ENCODE assay signal across 24 cellular contexts in genomic region chr6:139416146-139416545, GRCh38. TPM values are rescaled to one million over a fixed set of nuclear protein-coding genes. Genes with fewer than 3 reads are reported as not detected.
A peak's percentile ranks its signal among the peaks of the same experiment; 100 is the strongest.
DNase-seq lines count a peak whose midpoint lies in the region; ATAC-seq lines count a peak whose summit lies in the region.
"Had no signal": no experiment of that assay in that cellular context is flagged by ENCODE, and none has a peak within 500 bp of the region (broad histone marks: within the 10 kb centered on the region; RNA-seq: fewer than 3 reads in every experiment).

No MANE protein-coding gene starts in this region.

- DNase-seq in DMS79 treated with DMSO at 0.1 percent for 48 hours (lab: John Stamatoyannopoulos, UW) (peak; percentile 8), DMS79 (lab: John Stamatoyannopoulos, UW) (no peak), EH (ENCODE audit: low read depth) (peak; percentile 33), LHCN-M2 (ENCODE audit: low read depth) (peak; percentile 7), fibroblast of peridontal ligament (ENCODE audit: extremely low read depth) (peak; percentile 16)
- DNase-seq in activated T-cell treated with anti-CD3 and anti-CD28 coated beads, Interleukin-2, amount 50 U/mL, for 1 hour: no peak
- no peak for DNase-seq in NK-92 treated with Interleukin-12 subunit alpha and Interleukin-12 subunit beta, amount 100 ng/mL, for 24 hours (lab: John Stamatoyannopoulos, UW)
- DNase-seq: 8988T; ACHN; BE2C; CD8-positive, alpha-beta memory T cell; DMS 273 treated with DMSO at 0.1 percent for 48 hours; KBM-7; MG63; NCI-H1105 treated with DMSO at 0.1 percent for 48 hours; NCI-H146; NCI-H1930; NCI-H2107; NCI-H226; NCI-H524 treated with DMSO at 0.1 percent for 48 hours; T-cell had no signal

- ATAC-seq in HG03460 (IDR thresholded peaks at IDR 0.05; ENCODE audit: unreplicated experiment): no peak
- ATAC-seq: HCT116, HepG2, T-cell had no signal

RNA-seq across cellular contexts. Expression of gene CITED2, which starts 41.7 kb away (rescaled TPM):
- 210 and 256 TPM in 2 replicates for total RNA-seq in LHCN-M2 (2014; rRNA removed)
- polyA plus RNA-seq in LHCN-M2 (2012): 357 TPM

Comparison
In these comparisons a context has a peak if more than half of its experiments do, and no peak if none do; other contexts are left out.
1. DNase-seq: peak in DMS79 treated with DMSO at 0.1 percent for 48 hours (single experiment), EH (single experiment), LHCN-M2 (single experiment) and fibroblast of peridontal ligament (single experiment); none in DMS79 (single experiment), activated T-cell treated with anti-CD3 and anti-CD28 coated beads, Interleukin-2, amount 50 U/mL, for 1 hour (single experiment) and NK-92 treated with Interleukin-12 subunit alpha and Interleukin-12 subunit beta, amount 100 ng/mL, for 24 hours (single experiment).